21 cellular contexts compared by ENCODE assay signal in the genomic region with DNA sequence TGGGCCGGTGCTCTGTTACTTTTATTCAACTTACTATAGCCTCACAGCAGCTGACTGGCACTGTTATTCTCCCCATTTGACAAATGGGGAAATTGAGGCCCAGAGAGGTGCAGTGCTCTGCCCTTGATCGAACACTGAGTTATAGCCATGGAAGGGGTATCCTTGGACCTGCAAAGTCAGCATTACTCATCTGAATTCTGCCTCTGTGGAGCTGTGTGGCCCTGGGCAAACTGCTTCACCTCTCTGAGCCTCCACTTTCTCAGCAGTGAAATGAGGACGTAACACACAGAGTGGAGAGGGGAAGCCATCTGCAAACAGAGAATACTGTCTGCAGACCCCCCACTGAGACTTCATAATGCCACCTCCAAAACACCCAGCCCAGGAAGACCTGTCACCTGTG. TPM values are rescaled to one million over a fixed set of nuclear protein-coding genes. Genes with fewer than 3 reads are reported as not detected.
"Had no signal": no experiment of that assay in that cellular context is flagged by ENCODE, and none has a peak within 500 bp of the region (broad histone marks: within the 10 kb centered on the region; RNA-seq: fewer than 3 reads in every experiment).

No MANE protein-coding gene starts in this region.

- H3K4me3 Mint-ChIP-seq: activated naive CD4-positive, alpha-beta T cell treated with anti-CD3 and anti-CD28 coated beads for 36 hours; activated naive CD8-positive, alpha-beta T cell treated with anti-CD3 and anti-CD28 coated beads, Interleukin-2, amount 50 U/mL, for 24 hours; activated T-helper 17 cell treated with anti-CD3 and anti-CD28 coated beads, Interleukin-2, amount 50 U/mL, for 72 hours had no signal

- ATAC-seq: activated CD4-positive, CD25-positive, alpha-beta regulatory T cell treated with anti-CD3 and anti-CD28 coated beads, Interleukin-2, amount 50 U/mL, for 24 hours; activated naive CD8-positive, alpha-beta T cell treated with anti-CD3 and anti-CD28 coated beads, Interleukin-2, amount 50 U/mL, for 24 hours; activated T-helper 17 cell treated with anti-CD3 and anti-CD28 coated beads, Interleukin-2, amount 50 U/mL, for 72 hours; gastroesophageal sphincter; heart right ventricle; stimulated activated naive CD8-positive, alpha-beta T cell treated with anti-CD3 and anti-CD28 coated beads, Interleukin-15, Interleukin-2, amounts not matched to agents 100 U/mL and 50 U/mL, for 24 hours had no signal

- H3K4me1 ChIP-seq: ascending aorta, gastroesophageal sphincter had no signal

- H3K36me3 ChIP-seq: cardiac muscle cell, right atrium auricular region had no signal

- H3K27me3 ChIP-seq: ascending aorta, cardiac muscle cell, gastroesophageal sphincter, heart right ventricle, neutrophil, right atrium auricular region had no signal

- H3K9me3 Mint-ChIP-seq: activated naive CD4-positive, alpha-beta T cell treated with anti-CD3 and anti-CD28 coated beads for 36 hours; activated naive CD8-positive, alpha-beta T cell treated with anti-CD3 and anti-CD28 coated beads, Interleukin-2, amount 50 U/mL, for 24 hours; activated T-helper 17 cell treated with anti-CD3 and anti-CD28 coated beads, Interleukin-2, amount 50 U/mL, for 72 hours had no signal

- H3K4me3 ChIP-seq: ascending aorta, cardiac muscle cell, gastroesophageal sphincter, heart right ventricle, lung, right atrium auricular region had no signal

- FAIRE-seq: small intestine had no signal

- H3K27ac Mint-ChIP-seq: activated naive CD4-positive, alpha-beta T cell treated with anti-CD3 and anti-CD28 coated beads for 36 hours; activated naive CD8-positive, alpha-beta T cell treated with anti-CD3 and anti-CD28 coated beads, Interleukin-2, amount 50 U/mL, for 24 hours; activated T-helper 17 cell treated with anti-CD3 and anti-CD28 coated beads, Interleukin-2, amount 50 U/mL, for 72 hours had no signal

- H3K27ac ChIP-seq: ascending aorta, cardiac muscle cell, gastroesophageal sphincter, heart right ventricle, neutrophil, right atrium auricular region had no signal

- H3K27me3 Mint-ChIP-seq: activated naive CD8-positive, alpha-beta T cell treated with anti-CD3 and anti-CD28 coated beads, Interleukin-2, amount 50 U/mL, for 24 hours; activated T-helper 17 cell treated with anti-CD3 and anti-CD28 coated beads, Interleukin-2, amount 50 U/mL, for 72 hours had no signal

- DNase-seq: activated naive CD4-positive, alpha-beta T cell treated with anti-CD3 and anti-CD28 coated beads for 36 hours; activated naive CD8-positive, alpha-beta T cell treated with anti-CD3 and anti-CD28 coated beads, Interleukin-2, amount 50 U/mL, for 24 hours; erythroblast; heart right ventricle; midbrain; small intestine; stimulated activated CD4-positive, alpha-beta T cell treated with anti-CD3 and anti-CD28 coated beads, Interleukin-4, amount 100 ng/mL, for 24 hours; stimulated activated naive CD8-positive, alpha-beta T cell treated with anti-CD3 and anti-CD28 coated beads, Interleukin-15, Interleukin-2, amounts not matched to agents 100 U/mL and 50 U/mL, for 24 hours; T-helper 9 cell had no signal

- H3K9me3 ChIP-seq: ascending aorta, gastroesophageal sphincter, heart right ventricle, neutrophil, right atrium auricular region had no signal

RNA-seq across cellular contexts. Expression of gene CRYBB1, which starts 53.2 kb away (rescaled TPM):
- total RNA-seq: activated CD8-positive, alpha-beta memory T cell treated with anti-CD3 and anti-CD28 coated beads for 36 hours; activated naive CD4-positive, alpha-beta T cell treated with anti-CD3 and anti-CD28 coated beads for 36 hours; activated T-helper 17 cell treated with anti-CD3 and anti-CD28 coated beads, Interleukin-2, amount 50 U/mL, for 72 hours; cardiac muscle cell; myocyte; ureter had no signal
- polyA plus RNA-seq: cardiac muscle cell had no signal

RNA-seq across cellular contexts. Expression of gene CRYBA4, which starts 57.1 kb away (rescaled TPM):
- total RNA-seq: activated CD8-positive, alpha-beta memory T cell treated with anti-CD3 and anti-CD28 coated beads for 36 hours; activated naive CD4-positive, alpha-beta T cell treated with anti-CD3 and anti-CD28 coated beads for 36 hours; ascending aorta; cardiac muscle cell; gastroesophageal sphincter; lung; myocyte; right atrium auricular region; temporal lobe had no signal
- polyA plus RNA-seq: heart right ventricle had no signal
